Comparison of ENCODE assay signal across 1 cellular context in the genomic region with DNA sequence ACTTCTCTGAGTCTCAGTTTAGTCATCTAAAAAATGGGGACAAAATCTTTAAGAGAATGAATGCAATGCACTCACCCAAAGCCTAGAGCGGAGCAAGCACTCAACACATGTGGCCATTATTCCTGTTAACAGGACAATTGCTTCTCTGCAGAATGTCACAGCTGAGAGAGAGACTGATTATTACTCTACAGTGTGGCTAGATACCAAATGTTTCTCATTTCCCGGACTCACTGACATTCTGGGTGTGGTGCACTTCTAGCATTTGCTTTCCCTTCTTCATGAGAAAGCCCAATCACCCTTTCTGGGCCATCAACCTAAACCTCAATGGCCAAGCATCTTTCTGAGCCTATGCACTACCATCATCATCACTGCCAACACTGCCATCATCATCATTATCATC.
TF ChIP-seq lines count a peak whose summit lies in the region.

No MANE protein-coding gene starts in this region.

TF ChIP-seq in K562, 482 proteins besides CTCF, POLR2A, EP300 and RAD21 (continued from another document):
- TF ChIP-seq, protein P1, sequence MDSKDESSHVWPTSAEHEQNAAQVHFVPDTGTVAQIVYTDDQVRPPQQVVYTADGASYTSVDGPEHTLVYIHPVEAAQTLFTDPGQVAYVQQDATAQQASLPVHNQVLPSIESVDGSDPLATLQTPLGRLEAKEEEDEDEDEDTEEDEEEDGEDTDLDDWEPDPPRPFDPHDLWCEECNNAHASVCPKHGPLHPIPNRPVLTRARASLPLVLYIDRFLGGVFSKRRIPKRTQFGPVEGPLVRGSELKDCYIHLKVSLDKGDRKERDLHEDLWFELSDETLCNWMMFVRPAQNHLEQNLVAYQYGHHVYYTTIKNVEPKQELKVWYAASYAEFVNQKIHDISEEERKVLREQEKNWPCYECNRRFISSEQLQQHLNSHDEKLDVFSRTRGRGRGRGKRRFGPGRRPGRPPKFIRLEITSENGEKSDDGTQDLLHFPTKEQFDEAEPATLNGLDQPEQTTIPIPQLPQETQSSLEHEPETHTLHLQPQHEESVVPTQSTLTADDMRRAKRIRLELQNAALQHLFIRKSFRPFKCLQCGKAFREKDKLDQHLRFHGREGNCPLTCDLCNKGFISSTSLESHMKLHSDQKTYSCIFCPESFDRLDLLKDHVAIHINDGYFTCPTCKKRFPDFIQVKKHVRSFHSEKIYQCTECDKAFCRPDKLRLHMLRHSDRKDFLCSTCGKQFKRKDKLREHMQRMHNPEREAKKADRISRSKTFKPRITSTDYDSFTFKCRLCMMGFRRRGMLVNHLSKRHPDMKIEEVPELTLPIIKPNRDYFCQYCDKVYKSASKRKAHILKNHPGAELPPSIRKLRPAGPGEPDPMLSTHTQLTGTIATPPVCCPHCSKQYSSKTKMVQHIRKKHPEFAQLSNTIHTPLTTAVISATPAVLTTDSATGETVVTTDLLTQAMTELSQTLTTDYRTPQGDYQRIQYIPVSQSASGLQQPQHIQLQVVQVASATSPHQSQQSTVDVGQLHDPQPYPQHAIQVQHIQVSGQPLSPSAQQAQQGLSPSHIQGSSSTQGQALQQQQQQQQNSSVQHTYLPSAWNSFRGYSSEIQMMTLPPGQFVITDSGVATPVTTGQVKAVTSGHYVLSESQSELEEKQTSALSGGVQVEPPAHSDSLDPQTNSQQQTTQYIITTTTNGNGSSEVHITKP (IDR thresholded peaks at IDR 0.05; ENCODE audit: partially characterized antibody) = no peak
